ENCODE assay signal across 11 cellular contexts in the genomic region with DNA sequence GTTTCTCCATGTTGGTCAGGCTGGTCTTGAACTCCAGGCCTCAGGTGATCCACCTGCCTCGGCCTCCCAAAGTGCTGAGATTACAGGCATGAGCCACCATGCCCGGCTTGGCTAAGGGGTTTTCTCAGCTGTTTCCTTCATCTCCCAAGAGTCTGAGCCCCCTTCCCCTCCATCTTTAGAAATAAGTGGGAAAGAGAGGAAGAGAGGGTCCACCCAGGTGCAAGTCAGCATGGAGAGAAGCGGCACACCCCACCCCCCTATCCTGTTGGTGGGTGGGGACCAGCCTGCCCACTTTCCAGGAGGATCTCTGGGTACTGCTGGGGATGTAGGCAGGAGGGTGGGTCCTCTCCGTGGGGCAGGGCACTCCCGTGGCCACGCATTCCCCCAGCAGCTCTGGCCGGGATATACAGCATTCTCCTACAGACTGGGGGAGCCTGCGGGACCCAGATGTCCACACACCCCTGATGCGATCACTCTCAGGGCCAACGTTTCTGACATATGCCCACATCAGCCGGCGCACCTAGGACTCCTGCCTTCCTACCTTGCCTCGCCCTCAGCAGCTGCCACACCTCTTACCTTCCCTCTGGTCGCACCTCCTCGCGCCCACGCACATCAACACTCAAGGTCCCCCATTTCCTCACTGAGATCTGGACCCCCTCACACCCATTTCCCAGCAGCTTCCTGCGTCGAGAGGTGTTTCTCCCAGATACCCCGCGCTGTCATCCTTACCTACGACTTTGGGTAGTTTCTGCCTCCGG. TPM values are rescaled to one million over a fixed set of nuclear protein-coding genes. Genes with fewer than 3 reads are reported as not detected.
DNase-seq lines count a peak whose midpoint lies in the region; ATAC-seq and TF ChIP-seq lines count a peak whose summit lies in the region.
"Had no signal": no experiment of that assay in that cellular context is flagged by ENCODE, and none has a peak within 500 bp of the region (broad histone marks: within the 10 kb centered on the region; RNA-seq: fewer than 3 reads in every experiment).

No MANE protein-coding gene starts in this region.

- H3K27ac ChIP-seq in muscle layer of duodenum (ENCODE audit: low read length) (no peak overlapping the region), adrenal gland (no peak overlapping the region)
- H3K27ac ChIP-seq: C4-2B, tibial nerve had no signal

- peak; percentile 27 for DNase-seq in 8988T
- DNase-seq in foreskin melanocyte: no peak
- DNase-seq in adrenal gland: no peak
- no peak for DNase-seq in DMS153 (lab: John Stamatoyannopoulos, UW)
- DNase-seq: NCI-H1694 treated with DMSO at 0.1 percent for 48 hours had no signal

- no peaks in the 10 kb centered on the region for H3K36me3 Mint-ChIP-seq in activated T-helper 17 cell treated with anti-CD3 and anti-CD28 coated beads, Interleukin-2, amount 50 U/mL, for 72 hours (ENCODE audit: low read depth)

- peak overlapping the region; percentile 79 for H3K4me3 Mint-ChIP-seq in activated T-helper 17 cell treated with anti-CD3 and anti-CD28 coated beads, Interleukin-2, amount 50 U/mL, for 72 hours

- H3K27me3 Mint-ChIP-seq in activated T-helper 17 cell treated with anti-CD3 and anti-CD28 coated beads, Interleukin-2, amount 50 U/mL, for 72 hours: peaks cover 17% of the 10 kb centered on the region

- H3K27me3 ChIP-seq in muscle layer of duodenum (ENCODE audit: low read depth, low read length) (peaks cover 7% of the 10 kb centered on the region), adrenal gland (peaks cover 34% of the 10 kb centered on the region)
- H3K27me3 ChIP-seq: tibial nerve had no signal

- H3K4me1 ChIP-seq in muscle layer of duodenum (ENCODE audit: control insufficient read depth in 1 of 2, insufficient read depth in 2 of 2, low read length in 2 of 2): peaks cover 0 to 24% of the 10 kb centered on the region in 2 donors
- H3K4me1 ChIP-seq in adrenal gland (replicated peaks in 1 of 2): peaks cover 12 to 38% of the 10 kb centered on the region in 2 donors

- intact Hi-C loops in adrenal gland (cut with DNase I): loop anchor here in 1 of 2 donors (10.0 kb wide), 1 partner anchor 136 kb away; no protein-coding TSS in a partner anchor

- H3K4me3 ChIP-seq in GM08714 (ENCODE audit: low read length) (peak overlapping the region; percentile 17; the same call in 1 of the 2 replicates), muscle layer of duodenum (ENCODE audit: low read depth in 1 of 2, low read length in 2 of 2) (peak overlapping the region; percentile 42 to 45), adrenal gland (peak overlapping the region in 1 of 4 donors; percentile 47)

- no peak for TF ChIP-seq POLR2A in adrenal gland (IDR thresholded peaks at IDR 0.05)

- no peak overlapping the region for H3K27ac Mint-ChIP-seq in activated T-helper 17 cell treated with anti-CD3 and anti-CD28 coated beads, Interleukin-2, amount 50 U/mL, for 72 hours

- peaks cover 10% of the 10 kb centered on the region for H3K4me1 Mint-ChIP-seq in activated T-helper 17 cell treated with anti-CD3 and anti-CD28 coated beads, Interleukin-2, amount 50 U/mL, for 72 hours

- WGBS in adrenal gland, 4 donors: 63 to 70% (median 66%) methylated on average over 19 to 23 of the region's 23 CpGs

- no peak for ATAC-seq in activated T-helper 17 cell treated with anti-CD3 and anti-CD28 coated beads, Interleukin-2, amount 50 U/mL, for 72 hours (replicated peaks)
- no peak for ATAC-seq in GM19455 (IDR thresholded peaks at IDR 0.05; ENCODE audit: unreplicated experiment)

- TF ChIP-seq CTCF in adrenal gland (IDR thresholded peaks at IDR 0.05): no peak

- no peaks in the 10 kb centered on the region for H3K9me3 Mint-ChIP-seq in activated T-helper 17 cell treated with anti-CD3 and anti-CD28 coated beads, Interleukin-2, amount 50 U/mL, for 72 hours

- H3K36me3 ChIP-seq in muscle layer of duodenum (ENCODE audit: control insufficient read depth in 1 of 2, insufficient read depth in 2 of 2, low read length in 2 of 2): peaks cover 6 to 17% of the 10 kb centered on the region in 2 donors
- H3K36me3 ChIP-seq in adrenal gland (replicated peaks in 1 of 2): no peaks in the 10 kb centered on the region

- no peaks in the 10 kb centered on the region for H3K9me3 ChIP-seq in muscle layer of duodenum (ENCODE audit: control insufficient read depth in 1 of 2, low read length in 2 of 2)
- no peaks in the 10 kb centered on the region for H3K9me3 ChIP-seq in adrenal gland (replicated peaks in 1 of 3)
- H3K9me3 ChIP-seq: tibial nerve had no signal

RNA-seq across cellular contexts. Expression of gene SCARF2, which starts 8.9 kb away (rescaled TPM):
- total RNA-seq in activated T-helper 17 cell treated with anti-CD3 and anti-CD28 coated beads, Interleukin-2, amount 50 U/mL, for 72 hours: 1 to 10 TPM in 1 of 2 donors, under 1 TPM in 1; 0.43 to 1.5 TPM
- total RNA-seq in adrenal gland: 10 to 100 TPM in 5 of 8 donors, 1 to 10 TPM in 3; 6.3 to 45.3 (median 15.7) TPM
- polyA plus RNA-seq in adrenal gland: 1 to 10 TPM in 2 of 3 donors, under 1 TPM in 1; 0.92 to 6.2 (median 3.7) TPM

RNA-seq across cellular contexts. Expression of gene ZNF74, which starts 34.7 kb away (rescaled TPM):
- total RNA-seq in activated T-helper 17 cell treated with anti-CD3 and anti-CD28 coated beads, Interleukin-2, amount 50 U/mL, for 72 hours: 10 to 100 TPM in 1 of 2 donors, 1 to 10 TPM in 1; 6.4 to 10.0 TPM
- 10 to 100 TPM in 4 of 8 donors, 1 to 10 TPM in 4; 5.7 to 28.9 (median 10.2) TPM for total RNA-seq in adrenal gland
- polyA plus RNA-seq in adrenal gland: 1 to 10 TPM; 4.4 to 7.5 (median 4.9) TPM
